ENCODE assay signal across 20 cellular contexts in genomic region chr6:169533656-169534421, GRCh38.
DNase-seq lines count a peak whose midpoint lies in the region; ATAC-seq, FAIRE-seq and TF ChIP-seq lines count a peak whose summit lies in the region.
"Had no signal": no experiment of that assay in that cellular context is flagged by ENCODE, and none has a peak within 500 bp of the region (broad histone marks: within the 10 kb centered on the region; RNA-seq: fewer than 3 reads in every experiment).

No MANE protein-coding gene starts in this region.

- no peak for TF ChIP-seq POLR2A in HepG2 (IDR thresholded peaks at IDR 0.05; ENCODE audit: insufficient read depth in 1 of 2, low read depth in 2 of 2, low read length in 2 of 2)
- no peak for TF ChIP-seq POLR2A in right lobe of liver (IDR thresholded peaks at IDR 0.05)

- no peak for DNase-seq in HepG2 (ENCODE audit: low spot score)
- DNase-seq in right lobe of liver, result no peak
- DNase-seq in M059J (ENCODE audit: low read depth), result peak; percentile 14
- peak; percentile 4 for DNase-seq in choroid plexus epithelial cell (ENCODE audit: low read depth)
- DNase-seq in head of caudate nucleus, result no peak
- no peak for DNase-seq in amygdala (lab: John Stamatoyannopoulos, UW)
- DNase-seq: 8988T; C1 segment of cervical spinal cord; Calu3; CD4-positive, alpha-beta memory T cell; COR-L47; DMS79; EL; GDM1; H9 had no signal

- no peaks in the 10 kb centered on the region for H3K36me3 ChIP-seq in HepG2 (replicated peaks in 1 of 2; ENCODE audit: control insufficient read depth in 1 of 2, insufficient read depth in 2 of 2, low read length in 2 of 2)
- H3K36me3 ChIP-seq in right lobe of liver, result no peaks in the 10 kb centered on the region

- H4K20me1 ChIP-seq in HepG2 (ENCODE audit: insufficient read depth, low read length), result no peaks in the 10 kb centered on the region; the same call in 1 of the 2 replicates

- no peak for FAIRE-seq in HepG2 (lab: Jason Lieb, UNC)
- FAIRE-seq: A549, GM12878 had no signal

- in situ Hi-C loops in HepG2 (cut with HindIII; ENCODE audit: extremely low pct_ligation_motif_present, low pct_unique_long_range_greater_than_20kb), result no loop called here

- H3K4me1 ChIP-seq in HepG2 (ENCODE audit: insufficient read depth, low read length) (no peaks in the 10 kb centered on the region), right lobe of liver (peaks cover 0 to 14% (median 5%) of the 10 kb centered on the region in 4 donors)

- CTCF ChIA-PET in HepG2 (lab: Yijun Ruan, JAX; ENCODE audit: low intra/inter-chr PET ratio, low total read pairs), result no interaction called here

- no peaks in the 10 kb centered on the region for H3K27me3 ChIP-seq in HepG2 (ENCODE audit: control insufficient read depth in 1 of 2, insufficient read depth in 2 of 2, low read length in 2 of 2)
- H3K27me3 ChIP-seq in right lobe of liver, result no peaks in the 10 kb centered on the region

- no peak overlapping the region for H3K27ac ChIP-seq in HepG2 (ENCODE audit: extremely low read length, insufficient read depth, low read length)
- H3K27ac ChIP-seq in right lobe of liver, result no peak overlapping the region
- H3K27ac ChIP-seq: A549 had no signal

- 93% methylated on average over 6 of the region's 6 CpGs for WGBS in HepG2 (ENCODE audit: low lambda C conversion rate)
- WGBS in right lobe of liver (ENCODE audit: insufficient coverage, low coverage, low lambda C conversion rate, missing lambda C conversion rate), result 95% methylated on average over 5 of the region's 6 CpGs

- H3K4me2 ChIP-seq in HepG2 (ENCODE audit: low read depth, low read length), result no peak overlapping the region
- H3K4me2 ChIP-seq: A549, GM23338 had no signal

- no peak for TF ChIP-seq RAD21 in HepG2 (CRISPR knock-in tag; IDR thresholded peaks at IDR 0.05)

- no peak for TF ChIP-seq EP300 in HepG2 (IDR thresholded peaks at IDR 0.05; ENCODE audit: low read depth in 2 of 2, low read length in 2 of 2)
- no peak for TF ChIP-seq EP300 in HepG2 (CRISPR knock-in tag; IDR thresholded peaks at IDR 0.05; ENCODE audit: borderline replicate concordance)

- H3K9ac ChIP-seq in HepG2 (ENCODE audit: insufficient read depth, low read depth, low read length), result no peak overlapping the region

- intact Hi-C loops in HepG2 (cut with micrococcal nuclease; ENCODE audit: unreplicated experiment) (no loop called here), right lobe of liver (cut with DNase I) (no loop called here), head of caudate nucleus (cut with DNase I) (no loop called here)

- H3K4me3 ChIP-seq in HepG2 (replicated peaks in 1 of 3; ENCODE audit: insufficient read depth in 1 of 3, low read depth in 2 of 3, low read length in 3 of 3), result no peak overlapping the region
- H3K4me3 ChIP-seq in right lobe of liver, result no peak overlapping the region
- no peak overlapping the region for H3K4me3 ChIP-seq in choroid plexus epithelial cell (ENCODE audit: low read depth, low read length)
- H3K4me3 ChIP-seq: A549, GM12878, GM23338 had no signal

- H2AFZ ChIP-seq in HepG2 (ENCODE audit: low read length), result no peak overlapping the region
- H2AFZ ChIP-seq: GM23338 had no signal

- H3K9me3 ChIP-seq in HepG2 (ENCODE audit: low read length) (peaks cover 28% of the 10 kb centered on the region), right lobe of liver (peaks cover 0 to 5% (median 0%) of the 10 kb centered on the region in 4 donors)

- no TSS peak for BruUV-seq in HepG2 (replicated peaks; lab: Mats Ljungman, UMichigan)

- POLR2A ChIA-PET in HepG2 (lab: Yijun Ruan, JAX), result no interaction called here

- no peak for ATAC-seq in HepG2
- no peak for ATAC-seq in right lobe of liver
- ATAC-seq in GM18873 (IDR thresholded peaks at IDR 0.05; ENCODE audit: low FRiP score, unreplicated experiment), result no peak
- ATAC-seq: A549, GM12878, GM23338, HCT116 had no signal

- H3K79me2 ChIP-seq in HepG2 (ENCODE audit: insufficient read depth, low read length), result no peaks in the 10 kb centered on the region

- TF ChIP-seq CTCF in HepG2 (CRISPR knock-in tag; IDR thresholded peaks at IDR 0.05) (no peak), right lobe of liver (IDR thresholded peaks at IDR 0.05) (no peak), choroid plexus epithelial cell (conservative IDR thresholded peaks at IDR 0.05; ENCODE audit: low read depth, low read length) (no peak)

TF ChIP-seq in HepG2, 621 proteins besides CTCF, POLR2A, EP300 and RAD21:
- TF ChIP-seq CREM (IDR thresholded peaks at IDR 0.05) (no peak), CREM (CRISPR knock-in tag; IDR thresholded peaks at IDR 0.05) (no peak), ZNF296 (CRISPR knock-in tag; conservative IDR thresholded peaks at IDR 0.05) (no peak), MNT (IDR thresholded peaks at IDR 0.05) (peak; percentile 94), IRX3 (CRISPR knock-in tag; IDR thresholded peaks at IDR 0.05; ENCODE audit: borderline replicate concordance, low read depth) (no peak), HOXA9 (CRISPR knock-in tag; IDR thresholded peaks at IDR 0.05; ENCODE audit: borderline replicate concordance) (no peak)

Comparison
In these comparisons a context has a peak if more than half of its experiments do, and no peak if none do; other contexts are left out.
1. DNase-seq: peak in M059J (single experiment) and choroid plexus epithelial cell (single experiment); none in HepG2 (single experiment), right lobe of liver (0 of 3), head of caudate nucleus (0 of 42) and amygdala (0 of 56).